ENCODE assay signal across 26 cellular contexts in the genomic region with DNA sequence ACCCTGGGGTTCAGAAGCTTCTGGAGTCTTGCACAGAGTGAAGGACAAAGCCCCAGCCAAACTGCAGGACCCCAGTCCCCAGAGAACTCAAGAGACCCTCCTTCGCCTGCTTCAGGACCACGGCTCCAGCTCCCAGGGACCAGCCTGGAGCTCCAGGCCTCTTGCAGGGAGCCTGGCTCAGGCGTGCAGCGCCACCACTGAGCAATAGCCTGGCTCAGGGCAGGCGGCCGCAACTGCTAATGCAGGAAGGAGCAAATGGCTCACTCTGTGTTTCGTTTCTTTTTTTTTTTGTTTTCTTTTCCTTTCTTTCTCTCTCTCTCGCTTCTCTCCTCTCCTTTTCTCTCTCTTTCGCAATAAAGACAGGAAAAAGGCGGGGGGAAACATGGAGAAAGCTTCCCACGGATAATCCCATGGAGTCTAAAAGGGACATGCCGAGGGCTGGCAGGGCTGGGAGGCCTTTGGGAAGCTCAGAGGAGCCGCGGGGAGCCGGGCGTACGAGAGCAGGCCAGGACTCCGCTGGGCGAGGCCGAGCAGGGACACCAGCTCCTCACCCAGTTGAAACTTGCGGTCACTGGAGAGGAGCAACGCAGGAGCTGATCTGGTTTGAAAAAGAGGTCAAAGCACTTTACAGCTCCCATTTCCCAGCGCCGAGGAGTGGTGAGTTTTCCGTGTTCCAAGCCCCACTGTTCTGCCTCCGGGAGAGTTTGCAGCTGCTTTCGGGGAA.
DNase-seq lines count a peak whose midpoint lies in the region; ATAC-seq and TF ChIP-seq lines count a peak whose summit lies in the region.
"Had no signal": no experiment of that assay in that cellular context is flagged by ENCODE, and none has a peak within 500 bp of the region (broad histone marks: within the 10 kb centered on the region; RNA-seq: fewer than 3 reads in every experiment).

No MANE protein-coding gene starts in this region.

- no peak overlapping the region for H3K27ac Mint-ChIP-seq in activated CD8-positive, alpha-beta T cell treated with anti-CD3 and anti-CD28 coated beads for 36 hours
- H3K27ac Mint-ChIP-seq: T-cell had no signal

- no peak overlapping the region for H2AK5ac ChIP-seq in mesenchymal stem cell (ENCODE audit: low read length, severe bottlenecking)

- H2BK12ac ChIP-seq in mesenchymal stem cell (ENCODE audit: low read length in 2 of 2) = no peak overlapping the region

- no peak overlapping the region for H3K4me2 ChIP-seq in mesenchymal stem cell (ENCODE audit: low read length, poor library complexity, severe bottlenecking)
- H3K4me2 ChIP-seq: SK-N-SH had no signal

- H2AFZ ChIP-seq in mesenchymal stem cell (ENCODE audit: low read depth, low read length) = no peak overlapping the region
- H2AFZ ChIP-seq: GM23248 had no signal

- no peak for ATAC-seq in HG03565 (IDR thresholded peaks at IDR 0.05; ENCODE audit: unreplicated experiment)
- no peak for ATAC-seq in GM18511 (IDR thresholded peaks at IDR 0.05; ENCODE audit: unreplicated experiment)
- no peak for ATAC-seq in activated CD8-positive, alpha-beta T cell treated with anti-CD3 and anti-CD28 coated beads for 36 hours
- ATAC-seq: T-cell had no signal

- H3K79me1 ChIP-seq in mesenchymal stem cell (replicated peaks; ENCODE audit: low read length, poor library complexity, severe bottlenecking) = no peaks in the 10 kb centered on the region

- H2BK120ac ChIP-seq in mesenchymal stem cell (ENCODE audit: low read depth, low read length) = no peak overlapping the region

- no peak overlapping the region for H3K27ac ChIP-seq in mesenchymal stem cell (ENCODE audit: low read length, poor library complexity, severe bottlenecking)
- H3K27ac ChIP-seq: GM23248 had no signal

- H3K18ac ChIP-seq in mesenchymal stem cell (ENCODE audit: low read depth in 1 of 2, low read length in 2 of 2) = no peak overlapping the region

- H3K27me3 Mint-ChIP-seq in activated CD8-positive, alpha-beta T cell treated with anti-CD3 and anti-CD28 coated beads for 36 hours = no peaks in the 10 kb centered on the region
- H3K27me3 Mint-ChIP-seq: T-cell had no signal

- CTCF ChIA-PET in activated CD8-positive, alpha-beta T cell treated with anti-CD3 and anti-CD28 coated beads for 36 hours (lab: Charles Lee) = no interaction called here

- H3K4ac ChIP-seq in mesenchymal stem cell (ENCODE audit: low read depth in 1 of 2, low read length in 2 of 2) = no peak overlapping the region

- no peak overlapping the region for H3K14ac ChIP-seq in mesenchymal stem cell (ENCODE audit: low read length in 2 of 2)

- H3K4me3 ChIP-seq in mesenchymal stem cell (ENCODE audit: insufficient read depth in 1 of 2, low read depth in 1 of 2, low read length in 2 of 2) = no peak overlapping the region
- H3K4me3 ChIP-seq: GM23248, MG63 had no signal

- no peaks in the 10 kb centered on the region for H3K9me3 ChIP-seq in mesenchymal stem cell (ENCODE audit: control insufficient read depth, low read length)
- H3K9me3 ChIP-seq: MG63, SK-N-SH had no signal

- H3K23ac ChIP-seq in mesenchymal stem cell (ENCODE audit: low read length in 2 of 2) = no peak overlapping the region

- H3K4me1 Mint-ChIP-seq in activated CD8-positive, alpha-beta T cell treated with anti-CD3 and anti-CD28 coated beads for 36 hours (ENCODE audit: low read depth) = no peaks in the 10 kb centered on the region
- H3K4me1 Mint-ChIP-seq: T-cell had no signal

- H3K36me3 ChIP-seq in mesenchymal stem cell (ENCODE audit: control insufficient read depth in 1 of 2, insufficient read depth in 2 of 2, low read depth in 1 of 2, low read length in 2 of 2) = peaks cover 23 to 65% of the 10 kb centered on the region in 2 experiments
- H3K36me3 ChIP-seq: MG63 had no signal

- peak; percentile 44 for DNase-seq in AG08395 (ENCODE audit: low spot score)
- peak; percentile 6 for DNase-seq in COLO668 (lab: John Stamatoyannopoulos, UW; ENCODE audit: unreplicated experiment)
- peak; percentile 36 for DNase-seq in cerebellum (ENCODE audit: low spot score)
- no peak for DNase-seq in mesenchymal stem cell
- DNase-seq in NCI-H2171 treated with DMSO at 0.1 percent for 48 hours (lab: John Stamatoyannopoulos, UW) = no peak
- DNase-seq in activated CD8-positive, alpha-beta T cell treated with anti-CD3 and anti-CD28 coated beads for 36 hours = no peak
- DNase-seq: AML-193, COR-L47, DMS 273 treated with DMSO at 0.1 percent for 48 hours, DND-41, GDM1, GM23248, HCEC 1CT, Kasumi-1, MG63, NCI-H1048, NCI-H1436, NCI-H2029 treated with DMSO at 0.1 percent for 48 hours, NCI-H510A, NCI-H748 treated with DMSO at 0.1 percent for 48 hours, RPMI8226, SHP77 treated with DMSO at 0.1 percent for 48 hours, T-cell had no signal

- no peaks in the 10 kb centered on the region for H3K27me3 ChIP-seq in mesenchymal stem cell (ENCODE audit: control insufficient read depth in 1 of 2, insufficient read depth in 1 of 2, low read length in 2 of 2)
- H3K27me3 ChIP-seq: MG63 had no signal

- no peak overlapping the region for H4K91ac ChIP-seq in mesenchymal stem cell (ENCODE audit: low read length)

- peak overlapping the region; percentile 32 for H3K9ac ChIP-seq in mesenchymal stem cell (ENCODE audit: low read length)
- H3K9ac ChIP-seq: GM23248, SK-N-SH had no signal

- POLR2A ChIA-PET in activated CD8-positive, alpha-beta T cell treated with anti-CD3 and anti-CD28 coated beads for 36 hours (lab: Charles Lee) = no interaction called here

- peaks cover 2% of the 10 kb centered on the region for H3K4me1 ChIP-seq in mesenchymal stem cell (ENCODE audit: control insufficient read depth, insufficient read depth, low read depth, low read length)

- no peak for TF ChIP-seq CTCF in activated CD8-positive, alpha-beta T cell treated with anti-CD3 and anti-CD28 coated beads for 36 hours (IDR thresholded peaks at IDR 0.05)

- WGBS in mesenchymal stem cell = 96% methylated on average over 27 of the region's 27 CpGs

- H3K9me3 Mint-ChIP-seq in activated CD8-positive, alpha-beta T cell treated with anti-CD3 and anti-CD28 coated beads for 36 hours = no peaks in the 10 kb centered on the region
- H3K9me3 Mint-ChIP-seq: T-cell had no signal

- H3K4me3 Mint-ChIP-seq in activated CD8-positive, alpha-beta T cell treated with anti-CD3 and anti-CD28 coated beads for 36 hours = no peak overlapping the region
- H3K4me3 Mint-ChIP-seq: T-cell had no signal

- H2BK15ac ChIP-seq in mesenchymal stem cell (ENCODE audit: low read depth, poor library complexity, severe bottlenecking) = no peak overlapping the region

- H3K36me3 Mint-ChIP-seq in activated CD8-positive, alpha-beta T cell treated with anti-CD3 and anti-CD28 coated beads for 36 hours (ENCODE audit: low read depth) = no peaks in the 10 kb centered on the region

- H4K8ac ChIP-seq in mesenchymal stem cell (ENCODE audit: low read length) = no peak overlapping the region

- H2BK5ac ChIP-seq in mesenchymal stem cell (ENCODE audit: low read depth, low read length, poor library complexity, severe bottlenecking) = no peak overlapping the region

- intact Hi-C loops in activated CD8-positive, alpha-beta T cell treated with anti-CD3 and anti-CD28 coated beads for 36 hours (cut with micrococcal nuclease) = no loop called here

Comparison
In these comparisons a context has a peak if more than half of its experiments do, and no peak if none do; other contexts are left out.
1. DNase-seq: peak in AG08395 (single experiment), COLO668 (single experiment) and cerebellum (single experiment); none in mesenchymal stem cell (single experiment), NCI-H2171 treated with DMSO at 0.1 percent for 48 hours (single experiment) and activated CD8-positive, alpha-beta T cell treated with anti-CD3 and anti-CD28 coated beads for 36 hours (single experiment).